In the genomic region with DNA sequence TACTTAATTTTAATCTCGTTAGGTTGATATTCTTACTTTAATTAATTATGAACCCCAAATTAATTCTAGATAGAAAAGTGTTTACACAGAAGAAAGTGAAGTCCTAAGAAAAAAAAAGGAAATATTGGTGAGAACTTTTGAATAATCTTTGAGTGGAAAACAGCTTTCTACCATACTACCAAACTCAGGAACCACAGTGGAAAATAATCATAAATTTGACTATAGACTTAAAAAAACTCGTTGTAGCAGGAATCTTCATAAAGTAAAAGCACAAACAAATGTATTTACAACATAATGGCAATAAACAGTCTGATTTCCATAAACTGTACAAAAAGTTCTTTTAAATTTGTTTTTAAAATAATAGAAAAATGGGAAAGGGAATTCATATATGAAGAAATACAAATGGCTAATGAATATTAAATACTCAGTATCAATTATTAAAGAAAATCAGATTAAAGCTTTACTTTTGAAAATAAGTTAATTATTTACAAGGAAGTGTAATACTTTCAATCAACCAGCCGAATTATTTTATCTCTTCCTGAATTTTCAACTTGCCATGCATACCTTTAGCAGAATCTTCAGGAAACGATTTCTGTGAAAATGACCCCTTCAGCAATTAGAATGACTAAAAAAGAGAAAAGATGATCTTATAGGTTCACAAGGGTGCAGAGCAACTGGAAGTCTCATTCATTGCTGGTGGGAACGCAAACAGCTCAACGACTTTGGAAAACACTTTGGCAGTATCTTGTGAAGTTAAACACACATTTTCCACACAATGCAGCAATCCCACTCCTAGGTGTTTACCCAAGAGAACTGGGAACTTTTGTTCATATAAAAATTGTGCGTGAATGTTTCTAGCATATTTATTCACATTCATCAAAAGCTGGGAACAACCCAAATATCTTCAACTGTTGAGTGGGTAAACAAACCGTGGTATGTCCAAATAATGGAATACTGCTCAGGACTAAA, we compare ENCODE assay signal across 1 cellular context.
TF ChIP-seq lines count a peak whose summit lies in the region.

No MANE protein-coding gene starts in this region.

TF ChIP-seq in K562, 482 proteins besides CTCF, POLR2A, EP300 and RAD21:
- peak; percentile 42; the same call in 1 of the 2 replicates for TF ChIP-seq RNF2 (IDR thresholded peaks at IDR 0.05)
- TF ChIP-seq ZNF324 (CRISPR knock-in tag; IDR thresholded peaks at IDR 0.05), result no peak
- peak; percentile 53; the same call in 1 of the 2 replicates for TF ChIP-seq BMI1 (IDR thresholded peaks at IDR 0.05; ENCODE audit: low read length)
- TF ChIP-seq ZFP36 (IDR thresholded peaks at IDR 0.05; ENCODE audit: low read depth, low read length, partially characterized antibody), result peak; percentile 49
- peak; percentile 99 for TF ChIP-seq CBX8 (IDR thresholded peaks at IDR 0.05; ENCODE audit: borderline replicate concordance, extremely low read depth, low read depth, low read length, poor library complexity, severe bottlenecking)
